ENCODE assay signal across 11 cellular contexts in genomic region chr13:62209539-62209938, GRCh38.
DNase-seq lines count a peak whose midpoint lies in the region; ATAC-seq and TF ChIP-seq lines count a peak whose summit lies in the region.
"Had no signal": no experiment of that assay in that cellular context is flagged by ENCODE, and none has a peak within 500 bp of the region (broad histone marks: within the 10 kb centered on the region; RNA-seq: fewer than 3 reads in every experiment).

No MANE protein-coding gene starts in this region.

- peaks cover 0 to 34% (median 11%) of the 10 kb centered on the region in 11 donors for H3K9me3 Mint-ChIP-seq in naive thymus-derived CD4-positive, alpha-beta T cell
- H3K9me3 Mint-ChIP-seq in natural killer cell treated with Interleukin-12 subunit alpha and Interleukin-12 subunit beta and Interleukin-15 and Interleukin-18, amount 100 ng/mL, for 72 hours: peaks cover 18% of the 10 kb centered on the region

- H3K4me1 ChIP-seq in naive thymus-derived CD4-positive, alpha-beta T cell (ENCODE audit: control insufficient read depth in 2 of 2, insufficient read depth in 2 of 2, low read length in 2 of 2): no peaks in the 10 kb centered on the region
- H3K4me1 ChIP-seq: spleen, upper lobe of right lung had no signal

- CTCF ChIA-PET in naive thymus-derived CD4-positive, alpha-beta T cell (lab: Charles Lee): no interaction called here

- POLR2A ChIA-PET in naive thymus-derived CD4-positive, alpha-beta T cell (lab: Charles Lee): no interaction called here

- peak; percentile 29 to 52 for DNase-seq in NOMO-1 (lab: John Stamatoyannopoulos, UW; ENCODE audit: unreplicated experiment in 2 of 2)
- no peak for DNase-seq in head of caudate nucleus
- no peak for DNase-seq in occipital lobe (lab: John Stamatoyannopoulos, UW)
- no peak for DNase-seq in naive thymus-derived CD4-positive, alpha-beta T cell
- no peak for DNase-seq in natural killer cell treated with Interleukin-12 subunit alpha and Interleukin-12 subunit beta and Interleukin-15 and Interleukin-18, amount 100 ng/mL, for 72 hours (ENCODE audit: low spot score)
- DNase-seq: spleen, SW 1271, upper lobe of right lung had no signal

- intact Hi-C loops in head of caudate nucleus (cut with DNase I): no loop called here
- intact Hi-C loops in naive thymus-derived CD4-positive, alpha-beta T cell (cut with micrococcal nuclease): no loop called here

- H3K4me1 Mint-ChIP-seq in naive thymus-derived CD4-positive, alpha-beta T cell: no peaks in the 10 kb centered on the region
- H3K4me1 Mint-ChIP-seq in natural killer cell treated with Interleukin-12 subunit alpha and Interleukin-12 subunit beta and Interleukin-15 and Interleukin-18, amount 100 ng/mL, for 72 hours (ENCODE audit: low read depth in 2 of 2): no peaks in the 10 kb centered on the region

- H3K36me3 ChIP-seq in naive thymus-derived CD4-positive, alpha-beta T cell (ENCODE audit: control insufficient read depth in 2 of 3, insufficient read depth in 3 of 3, low read length in 3 of 3): no peaks in the 10 kb centered on the region
- H3K36me3 ChIP-seq: spleen, upper lobe of right lung had no signal

- H3K4me3 ChIP-seq in naive thymus-derived CD4-positive, alpha-beta T cell (ENCODE audit: low read length): no peak overlapping the region
- H3K4me3 ChIP-seq: spleen, upper lobe of right lung had no signal

- H3K27ac ChIP-seq in naive thymus-derived CD4-positive, alpha-beta T cell (ENCODE audit: low read depth, low read length): no peak overlapping the region
- H3K27ac ChIP-seq: upper lobe of right lung had no signal

- peak; percentile 61 for ATAC-seq in GM18505 (IDR thresholded peaks at IDR 0.05; ENCODE audit: unreplicated experiment)
- peak; percentile 80 for ATAC-seq in GM21723 (IDR thresholded peaks at IDR 0.05; ENCODE audit: unreplicated experiment)
- ATAC-seq in HG03460 (IDR thresholded peaks at IDR 0.05; ENCODE audit: unreplicated experiment): peak; percentile 77
- ATAC-seq in naive thymus-derived CD4-positive, alpha-beta T cell: no peak
- ATAC-seq in natural killer cell treated with Interleukin-12 subunit alpha and Interleukin-12 subunit beta and Interleukin-15 and Interleukin-18, amount 100 ng/mL, for 72 hours: no peak
- ATAC-seq: upper lobe of right lung had no signal

- H3K27me3 Mint-ChIP-seq in naive thymus-derived CD4-positive, alpha-beta T cell: no peaks in the 10 kb centered on the region
- H3K27me3 Mint-ChIP-seq in natural killer cell treated with Interleukin-12 subunit alpha and Interleukin-12 subunit beta and Interleukin-15 and Interleukin-18, amount 100 ng/mL, for 72 hours: no peaks in the 10 kb centered on the region

- H3K27ac Mint-ChIP-seq in naive thymus-derived CD4-positive, alpha-beta T cell: no peak overlapping the region
- H3K27ac Mint-ChIP-seq in natural killer cell treated with Interleukin-12 subunit alpha and Interleukin-12 subunit beta and Interleukin-15 and Interleukin-18, amount 100 ng/mL, for 72 hours: no peak overlapping the region

- H3K36me3 Mint-ChIP-seq in naive thymus-derived CD4-positive, alpha-beta T cell: no peaks in the 10 kb centered on the region
- peaks cover 7% of the 10 kb centered on the region for H3K36me3 Mint-ChIP-seq in natural killer cell treated with Interleukin-12 subunit alpha and Interleukin-12 subunit beta and Interleukin-15 and Interleukin-18, amount 100 ng/mL, for 72 hours

- H3K9me3 ChIP-seq in naive thymus-derived CD4-positive, alpha-beta T cell (ENCODE audit: control insufficient read depth in 2 of 3, low read length in 3 of 3): no peaks in the 10 kb centered on the region
- H3K9me3 ChIP-seq: upper lobe of right lung had no signal

- no peak for TF ChIP-seq POLR2A in GM18505 (IDR thresholded peaks at IDR 0.05; ENCODE audit: borderline replicate concordance, extremely low read depth, insufficient read depth, insufficient read length)

- no peaks in the 10 kb centered on the region for H3K27me3 ChIP-seq in naive thymus-derived CD4-positive, alpha-beta T cell (ENCODE audit: control insufficient read depth in 2 of 2, insufficient read depth in 2 of 2, low read length in 2 of 2)
- H3K27me3 ChIP-seq: spleen, upper lobe of right lung had no signal

- H3K4me3 Mint-ChIP-seq in naive thymus-derived CD4-positive, alpha-beta T cell: no peak overlapping the region
- H3K4me3 Mint-ChIP-seq in natural killer cell treated with Interleukin-12 subunit alpha and Interleukin-12 subunit beta and Interleukin-15 and Interleukin-18, amount 100 ng/mL, for 72 hours: no peak overlapping the region

Comparison
In these comparisons a context has a peak if more than half of its experiments do, and no peak if none do; other contexts are left out.
1. ATAC-seq: peak in GM18505 (single experiment), GM21723 (single experiment) and HG03460 (single experiment); none in naive thymus-derived CD4-positive, alpha-beta T cell (single experiment) and natural killer cell treated with Interleukin-12 subunit alpha and Interleukin-12 subunit beta and Interleukin-15 and Interleukin-18, amount 100 ng/mL, for 72 hours (0 of 2).
2. DNase-seq: peak in NOMO-1 (2 of 2); none in head of caudate nucleus (0 of 42), occipital lobe (single experiment), naive thymus-derived CD4-positive, alpha-beta T cell (0 of 9) and natural killer cell treated with Interleukin-12 subunit alpha and Interleukin-12 subunit beta and Interleukin-15 and Interleukin-18, amount 100 ng/mL, for 72 hours (single experiment).